Comparison of ENCODE assay signal across 1 cellular context in the genomic region with DNA sequence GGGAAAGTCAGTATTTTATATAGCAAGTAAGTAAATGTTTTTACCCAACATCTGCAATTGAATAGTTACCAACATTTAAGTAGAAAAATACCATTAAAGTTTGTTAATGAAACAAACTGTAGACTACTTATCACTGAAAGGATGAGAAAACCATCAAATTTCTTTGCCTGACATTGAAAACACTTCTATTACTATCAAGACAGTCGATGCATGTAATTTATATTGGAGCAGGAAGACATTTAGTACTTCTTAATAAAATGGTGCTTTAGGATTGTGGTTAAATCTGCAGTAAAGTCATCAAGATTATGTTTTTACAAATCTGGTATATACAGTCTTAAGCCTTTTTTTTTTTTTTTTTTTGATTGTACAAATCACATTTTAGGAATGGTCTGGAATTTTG.
TF ChIP-seq lines count a peak whose summit lies in the region.

No MANE protein-coding gene starts in this region.

TF ChIP-seq in K562, 482 proteins besides CTCF, POLR2A, EP300 and RAD21 (continued from another document):
- TF ChIP-seq, protein P1, sequence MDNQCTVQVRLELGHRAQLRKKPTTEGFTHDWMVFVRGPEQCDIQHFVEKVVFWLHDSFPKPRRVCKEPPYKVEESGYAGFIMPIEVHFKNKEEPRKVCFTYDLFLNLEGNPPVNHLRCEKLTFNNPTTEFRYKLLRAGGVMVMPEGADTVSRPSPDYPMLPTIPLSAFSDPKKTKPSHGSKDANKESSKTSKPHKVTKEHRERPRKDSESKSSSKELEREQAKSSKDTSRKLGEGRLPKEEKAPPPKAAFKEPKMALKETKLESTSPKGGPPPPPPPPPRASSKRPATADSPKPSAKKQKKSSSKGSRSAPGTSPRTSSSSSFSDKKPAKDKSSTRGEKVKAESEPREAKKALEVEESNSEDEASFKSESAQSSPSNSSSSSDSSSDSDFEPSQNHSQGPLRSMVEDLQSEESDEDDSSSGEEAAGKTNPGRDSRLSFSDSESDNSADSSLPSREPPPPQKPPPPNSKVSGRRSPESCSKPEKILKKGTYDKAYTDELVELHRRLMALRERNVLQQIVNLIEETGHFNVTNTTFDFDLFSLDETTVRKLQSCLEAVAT (IDR thresholded peaks at IDR 0.05) = peak in 1 of 2 experiments; percentile 11; a peak in 1 of 4 replicates
- TF ChIP-seq POLR2AphosphoS5 (IDR thresholded peaks at IDR 0.05; ENCODE audit: control insufficient read depth, insufficient read depth, low read depth, low read length) = 0 out of 2 replicates have a peak, but pooled peaks have one; percentile 28
- TF ChIP-seq, protein P2, sequence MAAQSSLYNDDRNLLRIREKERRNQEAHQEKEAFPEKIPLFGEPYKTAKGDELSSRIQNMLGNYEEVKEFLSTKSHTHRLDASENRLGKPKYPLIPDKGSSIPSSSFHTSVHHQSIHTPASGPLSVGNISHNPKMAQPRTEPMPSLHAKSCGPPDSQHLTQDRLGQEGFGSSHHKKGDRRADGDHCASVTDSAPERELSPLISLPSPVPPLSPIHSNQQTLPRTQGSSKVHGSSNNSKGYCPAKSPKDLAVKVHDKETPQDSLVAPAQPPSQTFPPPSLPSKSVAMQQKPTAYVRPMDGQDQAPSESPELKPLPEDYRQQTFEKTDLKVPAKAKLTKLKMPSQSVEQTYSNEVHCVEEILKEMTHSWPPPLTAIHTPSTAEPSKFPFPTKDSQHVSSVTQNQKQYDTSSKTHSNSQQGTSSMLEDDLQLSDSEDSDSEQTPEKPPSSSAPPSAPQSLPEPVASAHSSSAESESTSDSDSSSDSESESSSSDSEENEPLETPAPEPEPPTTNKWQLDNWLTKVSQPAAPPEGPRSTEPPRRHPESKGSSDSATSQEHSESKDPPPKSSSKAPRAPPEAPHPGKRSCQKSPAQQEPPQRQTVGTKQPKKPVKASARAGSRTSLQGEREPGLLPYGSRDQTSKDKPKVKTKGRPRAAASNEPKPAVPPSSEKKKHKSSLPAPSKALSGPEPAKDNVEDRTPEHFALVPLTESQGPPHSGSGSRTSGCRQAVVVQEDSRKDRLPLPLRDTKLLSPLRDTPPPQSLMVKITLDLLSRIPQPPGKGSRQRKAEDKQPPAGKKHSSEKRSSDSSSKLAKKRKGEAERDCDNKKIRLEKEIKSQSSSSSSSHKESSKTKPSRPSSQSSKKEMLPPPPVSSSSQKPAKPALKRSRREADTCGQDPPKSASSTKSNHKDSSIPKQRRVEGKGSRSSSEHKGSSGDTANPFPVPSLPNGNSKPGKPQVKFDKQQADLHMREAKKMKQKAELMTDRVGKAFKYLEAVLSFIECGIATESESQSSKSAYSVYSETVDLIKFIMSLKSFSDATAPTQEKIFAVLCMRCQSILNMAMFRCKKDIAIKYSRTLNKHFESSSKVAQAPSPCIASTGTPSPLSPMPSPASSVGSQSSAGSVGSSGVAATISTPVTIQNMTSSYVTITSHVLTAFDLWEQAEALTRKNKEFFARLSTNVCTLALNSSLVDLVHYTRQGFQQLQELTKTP (IDR thresholded peaks at IDR 0.05; ENCODE audit: low read depth in 1 of 2, partially characterized antibody in 2 of 2) = no peak
- TF ChIP-seq ZNF778 (CRISPR knock-in tag; IDR thresholded peaks at IDR 0.05) = no peak
